Comparison of ENCODE assay signal across 24 cellular contexts in genomic region chr10:93294004-93294403, GRCh38.
DNase-seq lines count a peak whose midpoint lies in the region; ATAC-seq and TF ChIP-seq lines count a peak whose summit lies in the region.
"Had no signal": no experiment of that assay in that cellular context is flagged by ENCODE, and none has a peak within 500 bp of the region (broad histone marks: within the 10 kb centered on the region; RNA-seq: fewer than 3 reads in every experiment).

No MANE protein-coding gene starts in this region.

- H2AK5ac ChIP-seq in mesendoderm (ENCODE audit: low read length), result no peak overlapping the region

- peak; percentile 67 for ATAC-seq in activated T-helper 17 cell treated with anti-CD3 and anti-CD28 coated beads, Interleukin-2, amount 50 U/mL, for 72 hours (replicated peaks)
- no peak for ATAC-seq in HG03175 (IDR thresholded peaks at IDR 0.05; ENCODE audit: unreplicated experiment)
- ATAC-seq: heart right ventricle, left lung, right lobe of liver had no signal

- H3F3A ChIP-seq in neural progenitor cell (ENCODE audit: low read depth), result no peaks in the 10 kb centered on the region

- DNase-seq in COLO829 (ENCODE audit: low spot score) (peak; percentile 85), LHCN-M2 (ENCODE audit: low read depth) (peak; percentile 66), mesendoderm (no peak), NCI-H1694 treated with DMSO at 0.1 percent for 48 hours (lab: John Stamatoyannopoulos, UW) (no peak), neural progenitor cell (ENCODE audit: low spot score) (no peak)
- no peak for DNase-seq in stimulated activated naive CD4-positive, alpha-beta T cell treated with Interleukin-2 at 50 U/mL for 16 hours (lab: John Stamatoyannopoulos, UW)
- DNase-seq: activated CD4-positive, alpha-beta T cell treated with anti-CD3 and anti-CD28 coated beads, Interleukin-2, amount 50 U/mL, for 4 hours; activated CD8-positive, alpha-beta memory T cell treated with anti-CD3 and anti-CD28 coated beads, Interleukin-2, amount 50 U/mL, for 48 hours; activated effector memory CD4-positive, alpha-beta T cell treated with Interleukin-2 at 50 U/mL for 16 hours; cortex of kidney; GDM1; heart right ventricle; left lung; midbrain; NCI-H748 treated with DMSO at 0.1 percent for 48 hours; right lobe of liver; uterus had no signal

- no peaks in the 10 kb centered on the region for H3K9me3 ChIP-seq in neural progenitor cell (ENCODE audit: low read depth)
- H3K9me3 ChIP-seq: adrenal gland, HAP-1, heart right ventricle, left lung, right lobe of liver, uterus had no signal

- no peak overlapping the region for H2BK5ac ChIP-seq in mesendoderm (ENCODE audit: low read length)

- no peak overlapping the region for H3K4me3 Mint-ChIP-seq in activated T-helper 17 cell treated with anti-CD3 and anti-CD28 coated beads, Interleukin-2, amount 50 U/mL, for 72 hours
- H3K4me3 Mint-ChIP-seq in neural progenitor cell, result no peak overlapping the region
- H3K4me3 Mint-ChIP-seq: nephron; T-helper 1 cell treated with Interleukin-12 subunit alpha and Interleukin-12 subunit beta and Interleukin-4 antibody, amounts not matched to agents 30 μg/mL and 1 μg/mL, for 36 hours had no signal

- H2BK15ac ChIP-seq in mesendoderm (replicated peaks; ENCODE audit: low read depth), result no peak overlapping the region

- no peaks in the 10 kb centered on the region for H4K20me1 ChIP-seq in neural progenitor cell (ENCODE audit: low read depth)

- no peaks in the 10 kb centered on the region for H3K4me1 ChIP-seq in mesendoderm (ENCODE audit: control insufficient read depth, low read depth, low read length)
- no peaks in the 10 kb centered on the region for H3K4me1 ChIP-seq in neural progenitor cell
- H3K4me1 ChIP-seq: adrenal gland, heart right ventricle, left lung, parathyroid adenoma, right lobe of liver, uterus had no signal

- H3K4me1 Mint-ChIP-seq in activated T-helper 17 cell treated with anti-CD3 and anti-CD28 coated beads, Interleukin-2, amount 50 U/mL, for 72 hours, result no peaks in the 10 kb centered on the region
- H3K4me1 Mint-ChIP-seq in neural progenitor cell, result peaks cover 2% of the 10 kb centered on the region
- H3K4me1 Mint-ChIP-seq: nephron had no signal

- H3K79me2 ChIP-seq in mesendoderm (ENCODE audit: control insufficient read depth, insufficient read depth, low read length) (no peaks in the 10 kb centered on the region), neural progenitor cell (ENCODE audit: low read depth) (no peaks in the 10 kb centered on the region)
- H3K79me2 ChIP-seq: parathyroid adenoma had no signal

- no peak overlapping the region for H4K8ac ChIP-seq in mesendoderm (ENCODE audit: low read depth, low read length)

- no peaks in the 10 kb centered on the region for H3K9me3 Mint-ChIP-seq in activated T-helper 17 cell treated with anti-CD3 and anti-CD28 coated beads, Interleukin-2, amount 50 U/mL, for 72 hours
- H3K9me3 Mint-ChIP-seq in neural progenitor cell, result no peaks in the 10 kb centered on the region
- H3K9me3 Mint-ChIP-seq: nephron; T-helper 1 cell treated with Interleukin-12 subunit alpha and Interleukin-12 subunit beta and Interleukin-4 antibody, amounts not matched to agents 30 μg/mL and 1 μg/mL, for 36 hours had no signal

- H3K27me3 ChIP-seq in mesendoderm (ENCODE audit: insufficient read depth, low read length, poor library complexity) (no peaks in the 10 kb centered on the region), neural progenitor cell (no peaks in the 10 kb centered on the region)
- H3K27me3 ChIP-seq: adrenal gland, heart right ventricle, left lung, right lobe of liver, uterus had no signal

- no peak overlapping the region for H3K23ac ChIP-seq in mesendoderm (ENCODE audit: low read length)

- H4K5ac ChIP-seq in mesendoderm (ENCODE audit: low read length), result no peak overlapping the region

- H3K4me2 ChIP-seq in mesendoderm (ENCODE audit: low read length) (no peak overlapping the region), neural progenitor cell (no peak overlapping the region)

- H3K9ac ChIP-seq in mesendoderm (ENCODE audit: low read length) (no peak overlapping the region), neural progenitor cell (no peak overlapping the region)
- H3K9ac ChIP-seq: parathyroid adenoma had no signal

- no peak overlapping the region for H3K4me3 ChIP-seq in mesendoderm (ENCODE audit: low read length)
- no peak overlapping the region for H3K4me3 ChIP-seq in neural progenitor cell
- H3K4me3 ChIP-seq: adrenal gland, HAP-1, heart right ventricle, left lung, right lobe of liver, uterus had no signal

- no peak overlapping the region for H3K4ac ChIP-seq in mesendoderm (ENCODE audit: low read depth, low read length)

- no peak for TF ChIP-seq CTCF in neural progenitor cell (IDR thresholded peaks at IDR 0.05)

- no peaks in the 10 kb centered on the region for H3K27me3 Mint-ChIP-seq in activated T-helper 17 cell treated with anti-CD3 and anti-CD28 coated beads, Interleukin-2, amount 50 U/mL, for 72 hours
- H3K27me3 Mint-ChIP-seq in neural progenitor cell (ENCODE audit: insufficient read depth, low read depth), result peaks cover 3% of the 10 kb centered on the region

- H3K56ac ChIP-seq in mesendoderm (ENCODE audit: low read length), result no peak overlapping the region

- no peaks in the 10 kb centered on the region for H3K36me3 Mint-ChIP-seq in activated T-helper 17 cell treated with anti-CD3 and anti-CD28 coated beads, Interleukin-2, amount 50 U/mL, for 72 hours (ENCODE audit: low read depth)
- no peaks in the 10 kb centered on the region for H3K36me3 Mint-ChIP-seq in neural progenitor cell

- H3K27ac ChIP-seq in mesendoderm (ENCODE audit: low read depth, low read length) (no peak overlapping the region), neural progenitor cell (no peak overlapping the region)
- H3K27ac ChIP-seq: adrenal gland, heart right ventricle, left lung, parathyroid adenoma, right lobe of liver, uterus had no signal

- peak overlapping the region; percentile 46 for H3K18ac ChIP-seq in mesendoderm (ENCODE audit: low read length)

- no peak overlapping the region for H2AFZ ChIP-seq in neural progenitor cell (replicated peaks)
- H2AFZ ChIP-seq: parathyroid adenoma had no signal

- H2BK120ac ChIP-seq in mesendoderm (ENCODE audit: low read depth, low read length), result peak overlapping the region; percentile 10

- no peaks in the 10 kb centered on the region for H3K36me3 ChIP-seq in mesendoderm (ENCODE audit: control insufficient read depth, insufficient read depth, low read length)
- H3K36me3 ChIP-seq in neural progenitor cell, result no peaks in the 10 kb centered on the region
- H3K36me3 ChIP-seq: adrenal gland, HAP-1, heart right ventricle, left lung, right lobe of liver, uterus had no signal

- no peaks in the 10 kb centered on the region for H3K79me1 ChIP-seq in mesendoderm (ENCODE audit: low read length)

- no peak overlapping the region for H3K27ac Mint-ChIP-seq in activated T-helper 17 cell treated with anti-CD3 and anti-CD28 coated beads, Interleukin-2, amount 50 U/mL, for 72 hours
- H3K27ac Mint-ChIP-seq in neural progenitor cell, result no peak overlapping the region
- H3K27ac Mint-ChIP-seq: T-helper 1 cell treated with Interleukin-12 subunit alpha and Interleukin-12 subunit beta and Interleukin-4 antibody, amounts not matched to agents 30 μg/mL and 1 μg/mL, for 36 hours had no signal

- WGBS in mesendoderm (ENCODE audit: extremely low coverage, insufficient coverage, low lambda C conversion rate), result no CpG with 5 or more reads among the region's 2 CpGs

Comparison
In these comparisons a context has a peak if more than half of its experiments do, and no peak if none do; other contexts are left out.
1. DNase-seq: peak in COLO829 (single experiment) and LHCN-M2 (single experiment); none in mesendoderm (single experiment), NCI-H1694 treated with DMSO at 0.1 percent for 48 hours (single experiment), neural progenitor cell (single experiment) and stimulated activated naive CD4-positive, alpha-beta T cell treated with Interleukin-2 at 50 U/mL for 16 hours (single experiment).